Comparison of ENCODE assay signal across 8 cellular contexts in the genomic region with DNA sequence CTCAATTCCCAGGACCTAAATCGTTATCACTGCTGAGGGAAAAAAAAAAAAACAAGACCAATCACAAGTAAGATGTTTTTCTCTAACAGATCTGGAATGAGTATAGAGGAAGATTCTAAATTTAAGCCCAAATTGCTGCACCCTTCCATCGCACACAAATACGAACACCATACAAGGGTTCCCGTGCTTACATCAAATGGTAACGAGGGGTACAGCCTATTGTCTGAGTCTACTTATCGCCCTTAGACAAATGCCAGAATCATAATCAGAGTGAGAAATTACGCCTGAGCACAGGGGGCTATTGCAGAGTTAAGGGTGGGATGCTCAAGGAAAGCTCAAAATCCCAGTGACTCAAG. TPM values are rescaled to one million over a fixed set of nuclear protein-coding genes. Genes with fewer than 3 reads are reported as not detected.
DNase-seq lines count a peak whose midpoint lies in the region; ATAC-seq and TF ChIP-seq lines count a peak whose summit lies in the region.

No MANE protein-coding gene starts in this region.

- no peak for TF ChIP-seq CTCF in RWPE2 (IDR thresholded peaks at IDR 0.05; ENCODE audit: poor library complexity, severe bottlenecking)
- no peak for TF ChIP-seq CTCF in fibroblast of mammary gland (conservative IDR thresholded peaks at IDR 0.05; ENCODE audit: control insufficient read depth, insufficient read depth, low read depth, low read length)
- TF ChIP-seq CTCF in progenitor cell of endocrine pancreas (IDR thresholded peaks at IDR 0.05; ENCODE audit: unreplicated experiment): no peak

- peak overlapping the region; percentile 95 for H3K27ac Mint-ChIP-seq in T-helper 2 cell treated with Interferon-gamma antibody and Interleukin-4, amounts not matched to agents 5 μg/mL and 100 μg/mL, for 36 hours
- peak overlapping the region; percentile 99 for H3K27ac Mint-ChIP-seq in progenitor cell of endocrine pancreas

- H3K4me3 ChIP-seq in RWPE2 (ENCODE audit: severe bottlenecking) (peak overlapping the region; percentile 67), fibroblast of mammary gland (ENCODE audit: control insufficient read depth, low read depth, low read length) (peak overlapping the region; percentile 95)

- H3K4me1 ChIP-seq in RWPE2 (ENCODE audit: insufficient read depth, poor library complexity, severe bottlenecking): peaks cover 14% of the 10 kb centered on the region

- H3K9me3 ChIP-seq in RWPE2 (ENCODE audit: severe bottlenecking): no peaks in the 10 kb centered on the region

- peaks cover 22% of the 10 kb centered on the region for H3K27me3 Mint-ChIP-seq in T-helper 2 cell treated with Interferon-gamma antibody and Interleukin-4, amounts not matched to agents 5 μg/mL and 100 μg/mL, for 36 hours (ENCODE audit: low read depth)
- no peaks in the 10 kb centered on the region for H3K27me3 Mint-ChIP-seq in progenitor cell of endocrine pancreas

- DNase-seq in T-helper 2 cell treated with Interferon-gamma antibody and Interleukin-4, amounts not matched to agents 5 μg/mL and 100 μg/mL, for 36 hours (ENCODE audit: low spot score): no peak
- DNase-seq in T-helper 2 cell (no peak), RWPE2 (ENCODE audit: low spot score) (no peak), fibroblast of mammary gland (ENCODE audit: low read depth) (peak; percentile 22), progenitor cell of endocrine pancreas (ENCODE audit: low spot score, unreplicated experiment) (no peak), SHP77 (lab: John Stamatoyannopoulos, UW) (no peak), posterior vena cava (ENCODE audit: low spot score) (no peak)

- peaks cover 36% of the 10 kb centered on the region for H3K4me1 Mint-ChIP-seq in T-helper 2 cell treated with Interferon-gamma antibody and Interleukin-4, amounts not matched to agents 5 μg/mL and 100 μg/mL, for 36 hours (ENCODE audit: low read depth)
- H3K4me1 Mint-ChIP-seq in progenitor cell of endocrine pancreas (ENCODE audit: low read depth): peaks cover 18% of the 10 kb centered on the region

- no peaks in the 10 kb centered on the region for H3K9me3 Mint-ChIP-seq in T-helper 2 cell treated with Interferon-gamma antibody and Interleukin-4, amounts not matched to agents 5 μg/mL and 100 μg/mL, for 36 hours
- H3K9me3 Mint-ChIP-seq in progenitor cell of endocrine pancreas (ENCODE audit: low read depth): no peaks in the 10 kb centered on the region

- peaks cover 2% of the 10 kb centered on the region for H3K36me3 Mint-ChIP-seq in T-helper 2 cell treated with Interferon-gamma antibody and Interleukin-4, amounts not matched to agents 5 μg/mL and 100 μg/mL, for 36 hours (ENCODE audit: low read depth)
- no peaks in the 10 kb centered on the region for H3K36me3 Mint-ChIP-seq in progenitor cell of endocrine pancreas (ENCODE audit: insufficient read depth)

- H3K27me3 ChIP-seq in RWPE2 (ENCODE audit: insufficient read depth, poor library complexity, severe bottlenecking): no peaks in the 10 kb centered on the region

- H3K4me3 Mint-ChIP-seq in T-helper 2 cell treated with Interferon-gamma antibody and Interleukin-4, amounts not matched to agents 5 μg/mL and 100 μg/mL, for 36 hours: peak overlapping the region; percentile 97
- H3K4me3 Mint-ChIP-seq in progenitor cell of endocrine pancreas (ENCODE audit: low read depth): peak overlapping the region; percentile 93

- intact Hi-C loops in posterior vena cava (cut with DNase I): no loop called here

- peak overlapping the region; percentile 56 for H3K27ac ChIP-seq in RWPE2 (ENCODE audit: poor library complexity, severe bottlenecking)

- no peak; the same call in 2 of the 3 replicates for ATAC-seq in RWPE2 (ENCODE audit: low read depth)
- no peak for ATAC-seq in HG02938 (IDR thresholded peaks at IDR 0.05; ENCODE audit: unreplicated experiment)

- H3K36me3 ChIP-seq in RWPE2 (ENCODE audit: low read depth): no peaks in the 10 kb centered on the region

RNA-seq across cellular contexts. Expression of gene ZC3H13, which starts 0.6 kb away (rescaled TPM):
- 61.4 and 65.9 TPM in 2 replicates for total RNA-seq in progenitor cell of endocrine pancreas
- total RNA-seq in posterior vena cava: 10 to 100 TPM; 48.6 to 58.9 TPM

RNA-seq across cellular contexts. Expression of gene CPB2, which starts 52.9 kb away (rescaled TPM):
- total RNA-seq in progenitor cell of endocrine pancreas (not detected in 2 replicates), posterior vena cava (not detected)
